In genomic region chr4:107444-108429, GRCh38 we compare ENCODE assay signal across 11 cellular contexts. TPM values are rescaled to one million over a fixed set of nuclear protein-coding genes. Genes with fewer than 3 reads are reported as not detected.
DNase-seq lines count a peak whose midpoint lies in the region; ATAC-seq and TF ChIP-seq lines count a peak whose summit lies in the region.
"Had no signal": no experiment of that assay in that cellular context is flagged by ENCODE, and none has a peak within 500 bp of the region (broad histone marks: within the 10 kb centered on the region; RNA-seq: fewer than 3 reads in every experiment).

No MANE protein-coding gene starts in this region.

- H3K23ac ChIP-seq in IMR-90 (ENCODE audit: low read depth, low read length) = no peak overlapping the region

- WGBS in IMR-90 (ENCODE audit: extremely low coverage in 2 of 2, insufficient read length in 1 of 2), 2 experiments = 20% methylated on average over 23 of the region's 91 CpGs; no CpG with 5 or more reads in 1 of the 2 experiments

- H3K14ac ChIP-seq in IMR-90 (replicated peaks; ENCODE audit: low read depth, low read length) = no peak overlapping the region

- no peak for TF ChIP-seq POLR2A in IMR-90 (IDR thresholded peaks at IDR 0.05; ENCODE audit: low read depth, low read length)
- TF ChIP-seq POLR2A in Peyer's patch (IDR thresholded peaks at IDR 0.05) = no peak
- no peak for TF ChIP-seq POLR2A in GM18505 (IDR thresholded peaks at IDR 0.05; ENCODE audit: borderline replicate concordance, extremely low read depth, insufficient read depth, insufficient read length)

- H2BK20ac ChIP-seq in IMR-90 (ENCODE audit: low read depth, low read length) = no peak overlapping the region

- no peak overlapping the region for H2BK15ac ChIP-seq in IMR-90 (ENCODE audit: low read depth, low read length)

- H4K20me1 ChIP-seq in IMR-90 (ENCODE audit: insufficient read depth, low read length) = no peaks in the 10 kb centered on the region

- H3K56ac ChIP-seq in IMR-90 (ENCODE audit: extremely low read depth, insufficient read depth, low read length) = no peak overlapping the region

- H3K27ac ChIP-seq in IMR-90 (ENCODE audit: insufficient read depth, low read length) (no peak overlapping the region), dorsolateral prefrontal cortex (no peak overlapping the region), subcutaneous abdominal adipose tissue (ENCODE audit: low read depth, low read length) (no peak overlapping the region), Peyer's patch (no peak overlapping the region)

- H2AFZ ChIP-seq in IMR-90 (replicated peaks; ENCODE audit: low read length, poor library complexity) = peak overlapping the region; percentile 33

- no peak overlapping the region for H3K4me2 ChIP-seq in IMR-90 (ENCODE audit: low read depth, low read length)

- H3K36me3 ChIP-seq in IMR-90 (ENCODE audit: control insufficient read depth, insufficient read depth, low read length) (no peaks in the 10 kb centered on the region), subcutaneous abdominal adipose tissue (ENCODE audit: control insufficient read depth in 5 of 5, insufficient read depth in 5 of 5, low read length in 5 of 5) (no peaks in the 10 kb centered on the region), Peyer's patch (no peaks in the 10 kb centered on the region)

- H4K8ac ChIP-seq in IMR-90 (ENCODE audit: low read depth in 2 of 2, low read length in 2 of 2) = no peak overlapping the region

- no peak overlapping the region for H2AK5ac ChIP-seq in IMR-90 (ENCODE audit: low read depth, low read length)

- dilution Hi-C loops in IMR-90 (cut with HindIII; ENCODE audit: low sequenced_read_pairs, unreplicated experiment) = no loop called here

- H4K91ac ChIP-seq in IMR-90 (ENCODE audit: insufficient read depth, low read depth, low read length) = no peak overlapping the region

- no peak for TF ChIP-seq CTCF in IMR-90 (conservative IDR thresholded peaks at IDR 0.05; ENCODE audit: low read depth, low read length)
- no peak for TF ChIP-seq CTCF in dorsolateral prefrontal cortex (IDR thresholded peaks at IDR 0.05 in 54 of 56, conservative IDR thresholded peaks at IDR 0.05 in 2 of 56; ENCODE audit: low read depth in 1 of 56, partially characterized antibody in 56 of 56)
- no peak for TF ChIP-seq CTCF in Peyer's patch (IDR thresholded peaks at IDR 0.05)

- H4K5ac ChIP-seq in IMR-90 (ENCODE audit: low read depth, low read length) = no peak overlapping the region

- ATAC-seq in IMR-90 (ENCODE audit: low read depth) (no peak), GM18505 (IDR thresholded peaks at IDR 0.05; ENCODE audit: unreplicated experiment) (no peak), GM19455 (IDR thresholded peaks at IDR 0.05; ENCODE audit: unreplicated experiment) (no peak)
- ATAC-seq: stimulated activated naive CD8-positive, alpha-beta T cell treated with anti-CD3 and anti-CD28 coated beads, Interleukin-15, Interleukin-2, amounts not matched to agents 100 U/mL and 50 U/mL, for 24 hours had no signal

- no peak overlapping the region for H3K18ac ChIP-seq in IMR-90 (ENCODE audit: low read depth, low read length)

- DNase-seq in IMR-90 (no peak), dorsolateral prefrontal cortex (no peak), left kidney (ENCODE audit: low read depth, low spot score) (peak; percentile 66), Peyer's patch (no peak)
- DNase-seq: CD8-positive, alpha-beta memory T cell; SHP77; stimulated activated CD4-positive, alpha-beta T cell treated with anti-CD3 and anti-CD28 coated beads, Interleukin-4, amount 100 ng/mL, for 4 hours; stimulated activated naive CD8-positive, alpha-beta T cell treated with anti-CD3 and anti-CD28 coated beads, Interleukin-15, Interleukin-2, amounts not matched to agents 100 U/mL and 50 U/mL, for 24 hours had no signal

- H3K4me3 ChIP-seq in IMR-90 (ENCODE audit: insufficient read depth, low read depth, low read length) (no peak overlapping the region), dorsolateral prefrontal cortex (peak overlapping the region in 57 of 59 donors; percentile 8 to 68 (median 46)), subcutaneous abdominal adipose tissue (ENCODE audit: low read depth in 1 of 5, low read length in 5 of 5) (peak overlapping the region in 4 of 5 donors; percentile 17 to 47 (median 28)), Peyer's patch (peak overlapping the region in 1 of 4 donors; percentile 31)

- no TSS peak for BruUV-seq in IMR-90 (replicated peaks; lab: Mats Ljungman, UMichigan)

- H3K9me3 ChIP-seq in IMR-90 (ENCODE audit: control insufficient read depth, insufficient read depth, low read length) (peaks cover 50% of the 10 kb centered on the region), subcutaneous abdominal adipose tissue (ENCODE audit: control insufficient read depth in 5 of 5, low read length in 5 of 5) (peaks cover 26 to 70% (median 65%) of the 10 kb centered on the region in 5 donors), Peyer's patch (peaks cover 0 to 25% (median 7%) of the 10 kb centered on the region in 4 donors)

- POLR2A ChIA-PET in IMR-90 (lab: Charles Lee; ENCODE audit: unreplicated experiment) = no interaction called here

- H3K9ac ChIP-seq in IMR-90 (ENCODE audit: low read depth, low read length) (no peak overlapping the region), subcutaneous abdominal adipose tissue (ENCODE audit: low read length in 5 of 5) (no peak overlapping the region)

- no peak for TF ChIP-seq RAD21 in IMR-90 (IDR thresholded peaks at IDR 0.05; ENCODE audit: low read length)

- H3K4ac ChIP-seq in IMR-90 (ENCODE audit: low read depth, low read length) = no peak overlapping the region

- no peak overlapping the region for H2BK120ac ChIP-seq in IMR-90 (ENCODE audit: low read depth, low read length)

- no peak overlapping the region for H2AK9ac ChIP-seq in IMR-90 (replicated peaks; ENCODE audit: low read depth, low read length, poor library complexity)

- peaks cover 18% of the 10 kb centered on the region for H3K27me3 ChIP-seq in IMR-90 (ENCODE audit: control insufficient read depth, insufficient read depth, low read length)
- peaks cover 0 to 53% (median 32%) of the 10 kb centered on the region in 45 donors for H3K27me3 ChIP-seq in dorsolateral prefrontal cortex
- peaks cover 28 to 49% (median 34%) of the 10 kb centered on the region in 5 donors for H3K27me3 ChIP-seq in subcutaneous abdominal adipose tissue (ENCODE audit: control insufficient read depth in 5 of 5, insufficient read depth in 4 of 5, low read length in 5 of 5)
- H3K27me3 ChIP-seq in Peyer's patch = peaks cover 0 to 7% of the 10 kb centered on the region in 2 donors

- intact Hi-C loops in IMR-90 (cut with micrococcal nuclease) (no loop called here), dorsolateral prefrontal cortex (cut with DNase I) (no loop called here)

- no peak overlapping the region for H2BK5ac ChIP-seq in IMR-90 (ENCODE audit: low read depth, low read length, poor library complexity, severe bottlenecking)

- H3K4me1 ChIP-seq in IMR-90 (ENCODE audit: control insufficient read depth, insufficient read depth, low read length) (no peaks in the 10 kb centered on the region), subcutaneous abdominal adipose tissue (ENCODE audit: control insufficient read depth in 5 of 5, insufficient read depth in 5 of 5, low read length in 5 of 5) (peaks cover 0 to 5% (median 0%) of the 10 kb centered on the region in 5 donors), Peyer's patch (peaks cover 0 to 6% (median 0%) of the 10 kb centered on the region in 4 donors)

- in situ Hi-C loops in IMR-90 (cut with MboI; ENCODE audit: low sequenced_read_pairs) = no loop called here

- no peaks in the 10 kb centered on the region for H3K79me1 ChIP-seq in IMR-90 (ENCODE audit: low read depth in 1 of 2, low read length in 2 of 2)

- CTCF ChIA-PET in IMR-90 (lab: Yijun Ruan, JAX) = no interaction called here

- H3K9me1 ChIP-seq in IMR-90 (ENCODE audit: insufficient read depth, low read length) = no peaks in the 10 kb centered on the region

TF ChIP-seq in IMR-90, 13 proteins besides CTCF, POLR2A, EP300 and RAD21 (continues in another document):
- TF ChIP-seq CEBPB (IDR thresholded peaks at IDR 0.05; ENCODE audit: low read depth, low read length) (no peak), FOS (IDR thresholded peaks at IDR 0.05; ENCODE audit: low read depth, low read length) (no peak), SMC3 (IDR thresholded peaks at IDR 0.05; ENCODE audit: low read depth, low read length) (no peak), CHD1 (IDR thresholded peaks at IDR 0.05; ENCODE audit: low read depth, low read length) (no peak), MAZ (IDR thresholded peaks at IDR 0.05; ENCODE audit: borderline replicate concordance, low read depth, low read length) (no peak), RCOR1 (IDR thresholded peaks at IDR 0.05; ENCODE audit: insufficient replicate concordance, low read length) (no peak), MXI1 (IDR thresholded peaks at IDR 0.05; ENCODE audit: borderline replicate concordance, low read depth, low read length) (no peak), NFE2L2 (IDR thresholded peaks at IDR 0.05; ENCODE audit: low read depth, low read length) (no peak), MAFK (IDR thresholded peaks at IDR 0.05; ENCODE audit: low read depth, low read length) (no peak), RFX5 (IDR thresholded peaks at IDR 0.05; ENCODE audit: low read depth, low read length) (no peak)
- TF ChIP-seq, protein P1, sequence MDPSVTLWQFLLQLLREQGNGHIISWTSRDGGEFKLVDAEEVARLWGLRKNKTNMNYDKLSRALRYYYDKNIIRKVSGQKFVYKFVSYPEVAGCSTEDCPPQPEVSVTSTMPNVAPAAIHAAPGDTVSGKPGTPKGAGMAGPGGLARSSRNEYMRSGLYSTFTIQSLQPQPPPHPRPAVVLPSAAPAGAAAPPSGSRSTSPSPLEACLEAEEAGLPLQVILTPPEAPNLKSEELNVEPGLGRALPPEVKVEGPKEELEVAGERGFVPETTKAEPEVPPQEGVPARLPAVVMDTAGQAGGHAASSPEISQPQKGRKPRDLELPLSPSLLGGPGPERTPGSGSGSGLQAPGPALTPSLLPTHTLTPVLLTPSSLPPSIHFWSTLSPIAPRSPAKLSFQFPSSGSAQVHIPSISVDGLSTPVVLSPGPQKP (IDR thresholded peaks at IDR 0.05; ENCODE audit: borderline replicate concordance, low read depth, low read length) = no peak

RNA-seq across cellular contexts. Expression of gene ZNF718, which starts 16.6 kb away (rescaled TPM):
- total RNA-seq in IMR-90 (2012; rRNA removed) = 1.8 and 2.2 TPM in 2 replicates
- polyA plus RNA-seq in IMR-90 (2012; rRNA removed) = 0.92 and 1.1 TPM in 2 replicates
- 0.46 and 0.67 TPM in 2 replicates for polyA plus RNA-seq in IMR-90 (2012; cell fraction: cytosol; rRNA removed)
- polyA plus RNA-seq in IMR-90 (2012; cell fraction: nucleus; rRNA removed; ENCODE audit: low replicate concordance) = 0.89 and 2.1 TPM in 2 replicates
- total RNA-seq in dorsolateral prefrontal cortex = 10 to 100 TPM; 10.3 to 33.8 (median 17.1) TPM
- total RNA-seq in Peyer's patch = 10 to 100 TPM in 1 of 4 donors, 1 to 10 TPM in 3; 3.5 to 15.7 (median 9.2) TPM

RNA-seq across cellular contexts. Expression of gene ZNF595, which starts 54.6 kb away (rescaled TPM):
- total RNA-seq in IMR-90 (2012; rRNA removed) (6.8 and 9.4 TPM in 2 replicates), dorsolateral prefrontal cortex (10 to 100 TPM; 18.9 to 53.9 (median 28.6) TPM), Peyer's patch (10 to 100 TPM in 3 of 4 donors, 1 to 10 TPM in 1; 8.9 to 52.8 (median 26.9) TPM)
- polyA plus RNA-seq in IMR-90 (2012; rRNA removed) = 1.5 and 1.9 TPM in 2 replicates
- 0.62 and 2.3 TPM in 2 replicates for polyA plus RNA-seq in IMR-90 (2012; cell fraction: cytosol; rRNA removed)
- polyA plus RNA-seq in IMR-90 (2012; cell fraction: nucleus; rRNA removed; ENCODE audit: low replicate concordance) = 0.83 and 7.3 TPM in 2 replicates
